Comparison of ENCODE assay signal across 10 cellular contexts in the genomic region with DNA sequence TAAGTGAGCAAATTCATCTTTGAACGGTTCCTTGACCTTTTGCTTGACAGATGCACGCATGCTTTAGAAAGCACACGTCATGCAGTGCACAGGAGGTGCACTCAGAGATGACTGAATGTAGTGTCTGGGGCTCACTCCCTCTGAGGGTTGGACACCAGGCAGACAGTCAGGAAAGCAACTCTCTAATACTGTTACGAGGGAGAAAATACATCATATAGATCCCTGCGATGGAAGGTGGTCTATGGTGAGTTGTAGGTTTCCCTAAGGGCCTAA. TPM values are rescaled to one million over a fixed set of nuclear protein-coding genes. Genes with fewer than 3 reads are reported as not detected.
DNase-seq lines count a peak whose midpoint lies in the region; ATAC-seq and TF ChIP-seq lines count a peak whose summit lies in the region.
"Had no signal": no experiment of that assay in that cellular context is flagged by ENCODE, and none has a peak within 500 bp of the region (broad histone marks: within the 10 kb centered on the region; RNA-seq: fewer than 3 reads in every experiment).

No MANE protein-coding gene starts in this region.

- H3K27me3 ChIP-seq in upper lobe of right lung: no peaks in the 10 kb centered on the region

- H3K27ac ChIP-seq in upper lobe of right lung: peak overlapping the region; percentile 58

- H3K27me3 Mint-ChIP-seq in activated naive CD4-positive, alpha-beta T cell treated with anti-CD3 and anti-CD28 coated beads for 36 hours (ENCODE audit: low read depth): no peaks in the 10 kb centered on the region
- no peaks in the 10 kb centered on the region for H3K27me3 Mint-ChIP-seq in activated B cell treated with CpG ODN at 0.5 μM for 24 hours
- peaks cover 0 to 2% (median 0%) of the 10 kb centered on the region in 3 donors for H3K27me3 Mint-ChIP-seq in immature natural killer cell (ENCODE audit: low read depth in 3 of 3)

- H3K4me3 Mint-ChIP-seq in activated naive CD4-positive, alpha-beta T cell treated with anti-CD3 and anti-CD28 coated beads for 36 hours: no peak overlapping the region
- peak overlapping the region; percentile 61 for H3K4me3 Mint-ChIP-seq in activated B cell treated with CpG ODN at 0.5 μM for 24 hours
- peak overlapping the region in 3 of 5 donors; percentile 1 to 30 (median 8) for H3K4me3 Mint-ChIP-seq in immature natural killer cell

- H3K27ac Mint-ChIP-seq in activated naive CD4-positive, alpha-beta T cell treated with anti-CD3 and anti-CD28 coated beads for 36 hours: peak overlapping the region; percentile 97
- H3K27ac Mint-ChIP-seq in activated B cell treated with CpG ODN at 0.5 μM for 24 hours (peak overlapping the region; percentile 90), immature natural killer cell (peak overlapping the region in 3 of 6 donors; percentile 2 to 57 (median 51))

- POLR2A ChIA-PET in activated B cell treated with CpG ODN at 0.5 μM for 24 hours (lab: Charles Lee): interaction anchor here (0.6 to 12.1 kb wide), 11 partner anchors 9 to 51 kb away, joined by 3 to 179 read pairs (median 7); partner anchors contain the start of genes PHF19 and TRAF1

- peaks cover 39% of the 10 kb centered on the region for H3K4me1 ChIP-seq in upper lobe of right lung

- no peak overlapping the region for H3K4me3 ChIP-seq in upper lobe of right lung

- no peak for TF ChIP-seq CTCF in activated B cell treated with CpG ODN at 0.5 μM for 24 hours (IDR thresholded peaks at IDR 0.05)
- TF ChIP-seq CTCF in upper lobe of right lung (IDR thresholded peaks at IDR 0.05): no peak

- H3K9me3 ChIP-seq in upper lobe of right lung: no peaks in the 10 kb centered on the region

- peaks cover 2% of the 10 kb centered on the region for H3K9me3 Mint-ChIP-seq in activated naive CD4-positive, alpha-beta T cell treated with anti-CD3 and anti-CD28 coated beads for 36 hours
- H3K9me3 Mint-ChIP-seq in activated B cell treated with CpG ODN at 0.5 μM for 24 hours (no peaks in the 10 kb centered on the region), immature natural killer cell (no peaks in the 10 kb centered on the region)

- intact Hi-C loops in activated naive CD4-positive, alpha-beta T cell treated with anti-CD3 and anti-CD28 coated beads for 36 hours (cut with micrococcal nuclease): loop anchor here (1.0 kb wide), 1 partner anchor 11 kb away; no protein-coding TSS in a partner anchor
- intact Hi-C loops in activated B cell treated with CpG ODN at 0.5 μM for 24 hours (cut with micrococcal nuclease) (no loop called here), upper lobe of right lung (cut with DNase I) (no loop called here)

- peak; percentile 15 for ATAC-seq in activated B cell treated with CpG ODN at 0.5 μM for 24 hours (ENCODE audit: low read depth)
- no peak for ATAC-seq in upper lobe of right lung
- no peak for ATAC-seq in HG02678 (IDR thresholded peaks at IDR 0.05; ENCODE audit: unreplicated experiment)

- peaks cover 16% of the 10 kb centered on the region for H3K36me3 Mint-ChIP-seq in activated naive CD4-positive, alpha-beta T cell treated with anti-CD3 and anti-CD28 coated beads for 36 hours (ENCODE audit: low read depth)
- no peaks in the 10 kb centered on the region for H3K36me3 Mint-ChIP-seq in activated B cell treated with CpG ODN at 0.5 μM for 24 hours (ENCODE audit: low read depth)
- no peaks in the 10 kb centered on the region for H3K36me3 Mint-ChIP-seq in immature natural killer cell

- DNase-seq in activated naive CD4-positive, alpha-beta T cell treated with anti-CD3 and anti-CD28 coated beads for 36 hours: no peak
- DNase-seq in activated naive CD4-positive, alpha-beta T cell treated with Interleukin-2 at 50 U/mL for 16 hours: no peak
- no peak for DNase-seq in activated B cell treated with CpG ODN at 0.5 μM for 24 hours
- no peak for DNase-seq in immature natural killer cell
- DNase-seq in upper lobe of right lung: no peak
- no peak for DNase-seq in stimulated activated CD4-positive, alpha-beta T cell treated with anti-CD3 and anti-CD28 coated beads, Interleukin-15, amount 100 ng/mL, for 24 hours
- DNase-seq in stimulated activated CD4-positive, alpha-beta T cell treated with anti-CD3 and anti-CD28 coated beads, Interleukin-4, amount 100 ng/mL, for 1 hour: no peak
- DNase-seq: activated CD4-positive, alpha-beta T cell treated with anti-CD3 and anti-CD28 coated beads for 48 hours; NCI-H1048 had no signal

- H3K36me3 ChIP-seq in upper lobe of right lung: no peaks in the 10 kb centered on the region

- CTCF ChIA-PET in activated naive CD4-positive, alpha-beta T cell treated with anti-CD3 and anti-CD28 coated beads for 36 hours (lab: Charles Lee): interaction anchor here (1.1 to 6.0 kb wide), 5 partner anchors 10 to 167 kb away, joined by 3 to 69 read pairs (median 5); partner anchors contain the start of gene PHF19
- CTCF ChIA-PET in activated B cell treated with CpG ODN at 0.5 μM for 24 hours (lab: Charles Lee): interaction anchor here (0.8 to 1.2 kb wide), 2 partner anchors 10 to 33 kb away, joined by 3 read pairs; partner anchors contain the start of gene TRAF1

- H3K4me1 Mint-ChIP-seq in activated naive CD4-positive, alpha-beta T cell treated with anti-CD3 and anti-CD28 coated beads for 36 hours (ENCODE audit: low read depth): peaks cover 90% of the 10 kb centered on the region
- H3K4me1 Mint-ChIP-seq in activated B cell treated with CpG ODN at 0.5 μM for 24 hours (peaks cover 59% of the 10 kb centered on the region), immature natural killer cell (peaks cover 24 to 33% of the 10 kb centered on the region in 2 donors)

RNA-seq across cellular contexts. Expression of gene PHF19, which starts 16.5 kb away (rescaled TPM):
- 100 to 1,000 TPM; 289 to 295 TPM for total RNA-seq in activated naive CD4-positive, alpha-beta T cell treated with anti-CD3 and anti-CD28 coated beads for 36 hours
- total RNA-seq in activated B cell treated with CpG ODN at 0.5 μM for 24 hours (50.2 and 55.3 TPM in 2 replicates), upper lobe of right lung (19.0 TPM)
- polyA plus RNA-seq in immature natural killer cell: 10 to 100 TPM; 12.1 to 12.9 (median 12.8) TPM

RNA-seq across cellular contexts. Expression of gene TRAF1, which starts 33.1 kb away (rescaled TPM):
- 10 to 100 TPM; 80.6 to 85.0 TPM for total RNA-seq in activated naive CD4-positive, alpha-beta T cell treated with anti-CD3 and anti-CD28 coated beads for 36 hours
- total RNA-seq in activated B cell treated with CpG ODN at 0.5 μM for 24 hours (115 and 130 TPM in 2 replicates), upper lobe of right lung (6.0 TPM)
- polyA plus RNA-seq in immature natural killer cell: 1 to 10 TPM in 2 of 3 donors, under 1 TPM in 1; 0.67 to 3.4 (median 1.5) TPM

RNA-seq across cellular contexts. Expression of gene PSMD5, which starts 50.8 kb away (rescaled TPM):
- total RNA-seq in activated naive CD4-positive, alpha-beta T cell treated with anti-CD3 and anti-CD28 coated beads for 36 hours: 10 to 100 TPM; 62.1 to 63.5 TPM
- total RNA-seq in activated B cell treated with CpG ODN at 0.5 μM for 24 hours (34.8 and 38.9 TPM in 2 replicates), upper lobe of right lung (38.2 TPM)
- polyA plus RNA-seq in immature natural killer cell: 10 to 100 TPM; 10.1 to 23.1 (median 13.3) TPM

Comparison
In these comparisons a context has a peak if more than half of its experiments do, and no peak if none do; other contexts are left out.
1. RNA of gene TRAF1, which starts 33.1 kb away (total RNA-seq): 115 to 130 TPM in activated B cell treated with CpG ODN at 0.5 μM for 24 hours and 80.6 to 85.0 TPM in activated naive CD4-positive, alpha-beta T cell treated with anti-CD3 and anti-CD28 coated beads for 36 hours; 6.0 TPM in upper lobe of right lung (single experiment); every median in the first group is over 10 times any median in the second.